In the genomic region with DNA sequence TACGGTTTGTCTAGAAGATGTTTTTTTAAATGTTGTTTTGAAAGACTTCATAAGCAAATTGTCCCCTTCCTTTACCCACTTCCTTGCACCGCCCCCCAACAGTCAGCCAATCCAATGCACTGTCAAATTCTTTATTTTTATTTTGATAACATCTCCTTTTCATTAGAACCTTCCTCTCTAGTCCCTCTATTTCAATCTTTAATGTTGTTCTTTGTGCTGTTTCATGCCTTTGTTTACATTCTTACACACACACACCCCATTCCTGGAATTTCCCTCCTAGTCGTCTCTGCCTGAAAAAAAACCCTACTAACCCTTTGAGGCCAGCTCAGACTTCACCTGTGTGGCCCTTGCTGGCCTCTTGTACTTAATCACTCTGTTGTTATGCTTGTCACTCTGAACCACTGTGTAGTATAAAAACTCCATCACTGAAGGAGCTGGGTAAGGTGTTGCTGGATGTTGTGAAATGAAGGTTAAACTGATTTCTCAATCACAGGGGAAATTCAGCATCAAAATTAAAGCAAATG, we compare ENCODE assay signal across 12 cellular contexts.
DNase-seq lines count a peak whose midpoint lies in the region; ATAC-seq and TF ChIP-seq lines count a peak whose summit lies in the region.
"Had no signal": no experiment of that assay in that cellular context is flagged by ENCODE, and none has a peak within 500 bp of the region (broad histone marks: within the 10 kb centered on the region; RNA-seq: fewer than 3 reads in every experiment).

No MANE protein-coding gene starts in this region.

- no peaks in the 10 kb centered on the region for H3K9me3 Mint-ChIP-seq in T-cell
- H3K9me3 Mint-ChIP-seq in stimulated activated effector memory CD8-positive, alpha-beta T cell treated with anti-CD3 and anti-CD28 coated beads, Interleukin-12 subunit alpha, Interleukin-12 subunit beta, amount 100 ng/mL, for 72 hours: no peaks in the 10 kb centered on the region
- H3K9me3 Mint-ChIP-seq: immature natural killer cell had no signal

- POLR2A ChIA-PET in T-cell (lab: Charles Lee): no interaction called here

- peaks cover 0 to 1% of the 10 kb centered on the region in 2 donors for H3K27me3 Mint-ChIP-seq in T-cell

- H3K4me3 Mint-ChIP-seq in T-cell: peak overlapping the region in 1 of 3 donors; percentile 3
- H3K4me3 Mint-ChIP-seq in stimulated activated effector memory CD8-positive, alpha-beta T cell treated with anti-CD3 and anti-CD28 coated beads, Interleukin-12 subunit alpha, Interleukin-12 subunit beta, amount 100 ng/mL, for 72 hours: peak overlapping the region; percentile 2
- H3K4me3 Mint-ChIP-seq: immature natural killer cell had no signal

- TF ChIP-seq CTCF in foreskin keratinocyte (conservative IDR thresholded peaks at IDR 0.05): no peak

- H3K36me3 Mint-ChIP-seq in T-cell: peaks cover 10% of the 10 kb centered on the region
- H3K36me3 Mint-ChIP-seq in stimulated activated effector memory CD8-positive, alpha-beta T cell treated with anti-CD3 and anti-CD28 coated beads, Interleukin-12 subunit alpha, Interleukin-12 subunit beta, amount 100 ng/mL, for 72 hours: peaks cover 6% of the 10 kb centered on the region

- no peaks in the 10 kb centered on the region for H3K27me3 ChIP-seq in foreskin keratinocyte

- ATAC-seq in T-cell (replicated peaks in 1 of 4) (peak in 3 of 4 experiments; percentile 36 to 42 (median 40)), foreskin keratinocyte (peak; percentile 68), GM18519 (IDR thresholded peaks at IDR 0.05; ENCODE audit: low FRiP score, unreplicated experiment) (no peak), GM21528 (IDR thresholded peaks at IDR 0.05; ENCODE audit: low FRiP score, unreplicated experiment) (no peak), GM21526 (IDR thresholded peaks at IDR 0.05; ENCODE audit: low FRiP score, unreplicated experiment) (no peak)
- ATAC-seq in stimulated activated effector memory CD8-positive, alpha-beta T cell treated with anti-CD3 and anti-CD28 coated beads, Interleukin-12 subunit alpha, Interleukin-12 subunit beta, amount 100 ng/mL, for 72 hours: peak; percentile 48

- peak overlapping the region; percentile 76 for H3K27ac ChIP-seq in foreskin keratinocyte
- H3K27ac ChIP-seq: 22Rv1 had no signal

- H3K4me1 Mint-ChIP-seq in T-cell: peaks cover 32 to 60% (median 44%) of the 10 kb centered on the region in 3 donors
- H3K4me1 Mint-ChIP-seq in stimulated activated effector memory CD8-positive, alpha-beta T cell treated with anti-CD3 and anti-CD28 coated beads, Interleukin-12 subunit alpha, Interleukin-12 subunit beta, amount 100 ng/mL, for 72 hours: peaks cover 54% of the 10 kb centered on the region

- peak overlapping the region; percentile 19 to 30 for H3K27ac Mint-ChIP-seq in T-cell
- H3K27ac Mint-ChIP-seq in stimulated activated effector memory CD8-positive, alpha-beta T cell treated with anti-CD3 and anti-CD28 coated beads, Interleukin-12 subunit alpha, Interleukin-12 subunit beta, amount 100 ng/mL, for 72 hours: no peak overlapping the region
- H3K27ac Mint-ChIP-seq: immature natural killer cell had no signal

- H3K4me1 ChIP-seq in foreskin keratinocyte: peaks cover 14% of the 10 kb centered on the region

- DNase-seq in DMS53 (lab: John Stamatoyannopoulos, UW) (peak; percentile 39), DMS53 treated with DMSO at 0.1 percent for 48 hours (lab: John Stamatoyannopoulos, UW; ENCODE audit: unreplicated experiment) (no peak), T-cell (no peak), foreskin keratinocyte (peak; percentile 95 to 96)
- no peak for DNase-seq in stimulated activated effector memory CD8-positive, alpha-beta T cell treated with anti-CD3 and anti-CD28 coated beads, Interleukin-12 subunit alpha, Interleukin-12 subunit beta, amount 100 ng/mL, for 72 hours (ENCODE audit: low spot score in 2 of 2)
- DNase-seq: activated naive CD4-positive, alpha-beta T cell; immature natural killer cell; stimulated activated CD4-positive, alpha-beta T cell treated with anti-CD3 and anti-CD28 coated beads, Interleukin-4, amount 100 ng/mL, for 24 hours had no signal

- CTCF ChIA-PET in T-cell (lab: Charles Lee): no interaction called here

Comparison
In these comparisons a context has a peak if more than half of its experiments do, and no peak if none do; other contexts are left out.
1. DNase-seq: peak in DMS53 (single experiment) and foreskin keratinocyte (2 of 2); none in DMS53 treated with DMSO at 0.1 percent for 48 hours (single experiment), T-cell (0 of 34) and stimulated activated effector memory CD8-positive, alpha-beta T cell treated with anti-CD3 and anti-CD28 coated beads, Interleukin-12 subunit alpha, Interleukin-12 subunit beta, amount 100 ng/mL, for 72 hours (0 of 2).
2. ATAC-seq: peak in T-cell (3 of 4), foreskin keratinocyte (single experiment) and stimulated activated effector memory CD8-positive, alpha-beta T cell treated with anti-CD3 and anti-CD28 coated beads, Interleukin-12 subunit alpha, Interleukin-12 subunit beta, amount 100 ng/mL, for 72 hours (single experiment); none in GM18519 (single experiment), GM21528 (single experiment) and GM21526 (single experiment).